In genomic region chr1:178168535-178168934, GRCh38 we compare ENCODE assay signal across 13 cellular contexts.
DNase-seq lines count a peak whose midpoint lies in the region; ATAC-seq, FAIRE-seq and TF ChIP-seq lines count a peak whose summit lies in the region.
"Had no signal": no experiment of that assay in that cellular context is flagged by ENCODE, and none has a peak within 500 bp of the region (broad histone marks: within the 10 kb centered on the region; RNA-seq: fewer than 3 reads in every experiment).

No MANE protein-coding gene starts in this region.

- peak; percentile 47 for ATAC-seq in left ventricle myocardium superior
- ATAC-seq: activated T-cell treated with anti-CD3 and anti-CD28 coated beads, Interleukin-2, amount 50 U/mL, for 4 hours had no signal

- no peaks in the 10 kb centered on the region for H3K36me3 Mint-ChIP-seq in astrocyte (ENCODE audit: low read depth, unreplicated experiment)

- peaks cover 63% of the 10 kb centered on the region for H3K79me2 ChIP-seq in astrocyte (ENCODE audit: insufficient read depth, low read length)

- H3K36me3 ChIP-seq in astrocyte (ENCODE audit: insufficient read depth, low read length) (no peaks in the 10 kb centered on the region), uterus (no peaks in the 10 kb centered on the region)
- H3K36me3 ChIP-seq: pancreas had no signal

- H3K27ac ChIP-seq in astrocyte (ENCODE audit: low read depth, low read length) (no peak overlapping the region), uterus (no peak overlapping the region)
- H3K27ac ChIP-seq: pancreas had no signal

- no peak overlapping the region for H3K27ac Mint-ChIP-seq in astrocyte (ENCODE audit: unreplicated experiment)

- DNase-seq in ACHN (peak; percentile 74), HEK293T (ENCODE audit: extremely low spot score) (peak; percentile 23), astrocyte (ENCODE audit: low read depth) (peak; percentile 74), left ventricle myocardium superior (no peak), T-helper 9 cell (no peak), COLO668 (lab: John Stamatoyannopoulos, UW; ENCODE audit: unreplicated experiment) (no peak), uterus (no peak), AML-193 (lab: John Stamatoyannopoulos, UW) (no peak)
- DNase-seq: activated T-cell treated with anti-CD3 and anti-CD28 coated beads, Interleukin-2, amount 50 U/mL, for 4 hours; aorta; NCI-H1092; pancreas had no signal

- peaks cover 5% of the 10 kb centered on the region for H4K20me1 ChIP-seq in astrocyte (ENCODE audit: insufficient read depth, low read length)

- H3K9me3 ChIP-seq in astrocyte (ENCODE audit: insufficient read depth, low read depth, low read length) (no peaks in the 10 kb centered on the region), uterus (no peaks in the 10 kb centered on the region)
- H3K9me3 ChIP-seq: pancreas had no signal

- no peak overlapping the region for H2AFZ ChIP-seq in astrocyte (ENCODE audit: low read depth, low read length)

- H3K9ac ChIP-seq in astrocyte (ENCODE audit: low read length): no peak overlapping the region

- H3K4me2 ChIP-seq in astrocyte (ENCODE audit: low read length): peak overlapping the region; percentile 23

- peak; percentile 71 for FAIRE-seq in astrocyte (lab: Jason Lieb, UNC)
- FAIRE-seq: H1 had no signal

- POLR2A ChIA-PET in HEK293T (lab: Yijun Ruan, JAX): no interaction called here

- H3K4me1 ChIP-seq in astrocyte (ENCODE audit: insufficient read depth, low read length) (peaks cover 12% of the 10 kb centered on the region), uterus (no peaks in the 10 kb centered on the region)
- H3K4me1 ChIP-seq: pancreas had no signal

- no peak overlapping the region for H3K4me3 Mint-ChIP-seq in astrocyte (ENCODE audit: unreplicated experiment)
- H3K4me3 Mint-ChIP-seq: activated T-cell treated with anti-CD3 and anti-CD28 coated beads, Interleukin-2, amount 50 U/mL, for 4 hours had no signal

- CTCF ChIA-PET in HEK293T (lab: Yijun Ruan, JAX): no interaction called here

- H3K27me3 Mint-ChIP-seq in astrocyte (ENCODE audit: low read depth, unreplicated experiment): no peaks in the 10 kb centered on the region

- H3K27me3 ChIP-seq in astrocyte (ENCODE audit: insufficient read depth, low read length) (no peaks in the 10 kb centered on the region), uterus (no peaks in the 10 kb centered on the region)
- H3K27me3 ChIP-seq: pancreas had no signal

- H3K9me3 Mint-ChIP-seq in astrocyte (ENCODE audit: unreplicated experiment): no peaks in the 10 kb centered on the region

- in situ Hi-C loops in ACHN (cut with HindIII; ENCODE audit: low pct_ligation_motif_present, low pct_unique_long_range_greater_than_20kb, low sequenced_read_pairs): no loop called here

- TF ChIP-seq POLR2A in uterus (IDR thresholded peaks at IDR 0.05): no peak

- no peak overlapping the region for H3K4me3 ChIP-seq in astrocyte (ENCODE audit: insufficient read depth, low read depth, low read length)
- no peak overlapping the region for H3K4me3 ChIP-seq in uterus
- H3K4me3 ChIP-seq: pancreas had no signal

- TF ChIP-seq CTCF in astrocyte (IDR thresholded peaks at IDR 0.05; ENCODE audit: insufficient read depth, low read depth, low read length): no peak
- no peak for TF ChIP-seq CTCF in uterus (IDR thresholded peaks at IDR 0.05)

- intact Hi-C loops in left ventricle myocardium superior (cut with micrococcal nuclease) (no loop called here), uterus (cut with DNase I; ENCODE audit: low total_unique reads) (no loop called here)

- peaks cover 39% of the 10 kb centered on the region for H3K4me1 Mint-ChIP-seq in astrocyte (ENCODE audit: low read depth, unreplicated experiment)

TF ChIP-seq in HEK293T, 16 proteins besides CTCF, POLR2A, EP300 and RAD21:
- TF ChIP-seq ARNT (IDR thresholded peaks at IDR 0.05) (no peak), L3MBTL2 (conservative IDR thresholded peaks at IDR 0.05) (no peak), BHLHE40 (IDR thresholded peaks at IDR 0.05; ENCODE audit: borderline replicate concordance) (no peak), TARDBP (IDR thresholded peaks at IDR 0.05) (no peak), NFRKB (IDR thresholded peaks at IDR 0.05) (no peak), HDGF (IDR thresholded peaks at IDR 0.05; ENCODE audit: borderline replicate concordance) (no peak), SUZ12 (IDR thresholded peaks at IDR 0.05) (no peak), ZNF384 (IDR thresholded peaks at IDR 0.05) (no peak), CTBP1 (IDR thresholded peaks at IDR 0.05; ENCODE audit: borderline replicate concordance) (no peak), SP1 (IDR thresholded peaks at IDR 0.05) (no peak), LEF1 (IDR thresholded peaks at IDR 0.05; ENCODE audit: borderline replicate concordance) (no peak), ELF4 (IDR thresholded peaks at IDR 0.05) (no peak), FOXM1 (IDR thresholded peaks at IDR 0.05; ENCODE audit: borderline replicate concordance) (no peak), FOXK2 (IDR thresholded peaks at IDR 0.05) (no peak), FOXA1 (IDR thresholded peaks at IDR 0.05) (no peak)
- TF ChIP-seq, protein P1, sequence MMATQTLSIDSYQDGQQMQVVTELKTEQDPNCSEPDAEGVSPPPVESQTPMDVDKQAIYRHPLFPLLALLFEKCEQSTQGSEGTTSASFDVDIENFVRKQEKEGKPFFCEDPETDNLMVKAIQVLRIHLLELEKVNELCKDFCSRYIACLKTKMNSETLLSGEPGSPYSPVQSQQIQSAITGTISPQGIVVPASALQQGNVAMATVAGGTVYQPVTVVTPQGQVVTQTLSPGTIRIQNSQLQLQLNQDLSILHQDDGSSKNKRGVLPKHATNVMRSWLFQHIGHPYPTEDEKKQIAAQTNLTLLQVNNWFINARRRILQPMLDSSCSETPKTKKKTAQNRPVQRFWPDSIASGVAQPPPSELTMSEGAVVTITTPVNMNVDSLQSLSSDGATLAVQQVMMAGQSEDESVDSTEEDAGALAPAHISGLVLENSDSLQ (IDR thresholded peaks at IDR 0.05): no peak

Comparison
In these comparisons a context has a peak if more than half of its experiments do, and no peak if none do; other contexts are left out.
1. DNase-seq: peak in ACHN (single experiment), HEK293T (single experiment) and astrocyte (single experiment); none in left ventricle myocardium superior (single experiment), T-helper 9 cell (single experiment), COLO668 (single experiment), uterus (0 of 2) and AML-193 (0 of 2).